36 cellular contexts compared by ENCODE assay signal in genomic region chr5:39702928-39703327, GRCh38.
"Had no signal": no experiment of that assay in that cellular context is flagged by ENCODE, and none has a peak within 500 bp of the region (broad histone marks: within the 10 kb centered on the region; RNA-seq: fewer than 3 reads in every experiment).

No MANE protein-coding gene starts in this region.

- H3K36me3 Mint-ChIP-seq: activated CD4-positive, alpha-beta memory T cell treated with anti-CD3 and anti-CD28 coated beads for 36 hours; activated naive CD4-positive, alpha-beta T cell treated with anti-CD3 and anti-CD28 coated beads, Interleukin-2, amount 50 U/mL, for 72 hours; activated naive CD8-positive, alpha-beta T cell treated with anti-CD3 and anti-CD28 coated beads for 36 hours; brain had no signal

- H3K27ac Mint-ChIP-seq: activated B cell treated with CpG ODN at 0.5 μM for 24 hours; activated CD4-positive, alpha-beta memory T cell treated with anti-CD3 and anti-CD28 coated beads for 36 hours; activated CD4-positive, alpha-beta T cell treated with anti-CD3 and anti-CD28 coated beads, Interleukin-2, amount 10 ng/mL, durations not matched to agents 24 days and 14 days; activated CD8-positive, alpha-beta T cell treated with anti-CD3 and anti-CD28 coated beads for 36 hours; activated naive CD4-positive, alpha-beta T cell treated with anti-CD3 and anti-CD28 coated beads for 36 hours; activated naive CD4-positive, alpha-beta T cell treated with anti-CD3 and anti-CD28 coated beads, Interleukin-2, amount 50 U/mL, for 72 hours; activated naive CD8-positive, alpha-beta T cell treated with anti-CD3 and anti-CD28 coated beads for 36 hours; activated T-cell treated with anti-CD3 and anti-CD28 coated beads, Interleukin-2, amount 50 U/mL, for 72 hours; activated T-helper 1 cell treated with anti-CD3 and anti-CD28 coated beads, Interleukin-12 subunit alpha, Interleukin-12 subunit beta, Interleukin-2, Interleukin-4 antibody, amounts not matched to agents 30 ng/mL and 10 ng/mL and 1 ng/mL, durations not matched to agents 14 hours and 24 hours and 36 hours; activated T-helper 17 cell treated with anti-CD3 and anti-CD28 coated beads, Interleukin-2, amount 50 U/mL, for 72 hours; brain; T-helper 1 cell treated with Interleukin-12 subunit alpha and Interleukin-12 subunit beta and Interleukin-4 antibody, amounts not matched to agents 30 μg/mL and 1 μg/mL, for 36 hours; T-helper 2 cell treated with Interferon-gamma antibody and Interleukin-4, amounts not matched to agents 5 μg/mL and 100 μg/mL, for 36 hours had no signal

- DNase-seq: activated B cell treated with CpG ODN at 0.5 μM for 24 hours; activated CD4-positive, alpha-beta memory T cell treated with anti-CD3 and anti-CD28 coated beads for 36 hours; activated CD4-positive, alpha-beta T cell treated with anti-CD3 and anti-CD28 coated beads for 4 hours; activated CD4-positive, alpha-beta T cell treated with anti-CD3 and anti-CD28 coated beads, Interleukin-2, amount 10 ng/mL, durations not matched to agents 24 days and 14 days; activated CD4-positive, alpha-beta T cell treated with anti-CD3 and anti-CD28 coated beads, Interleukin-2, amount 50 U/mL, for 1 hour; activated CD4-positive, alpha-beta T cell treated with anti-CD3 and anti-CD28 coated beads, Interleukin-2, amount 50 U/mL, for 4 hours; activated CD4-positive, CD25-positive, alpha-beta regulatory T cell treated with anti-CD3 and anti-CD28 coated beads, Interleukin-2, amount 50 U/mL, for 72 hours; activated CD8-positive, alpha-beta memory T cell treated with anti-CD3 and anti-CD28 coated beads, Interleukin-2, amount 50 U/mL, for 4 hours; activated CD8-positive, alpha-beta T cell treated with anti-CD3 and anti-CD28 coated beads for 36 hours; activated effector memory CD4-positive, alpha-beta T cell treated with Interleukin-2 at 50 U/mL for 16 hours; activated gamma-delta T cell treated with Interleukin-2 at 50 U/mL for 16 hours; activated naive CD4-positive, alpha-beta T cell; activated naive CD4-positive, alpha-beta T cell treated with anti-CD3 and anti-CD28 coated beads for 36 hours; activated naive CD4-positive, alpha-beta T cell treated with anti-CD3 and anti-CD28 coated beads, Interleukin-2, amount 50 U/mL, for 16 hours; activated naive CD8-positive, alpha-beta T cell treated with anti-CD3 and anti-CD28 coated beads for 36 hours; activated T-cell treated with anti-CD3 and anti-CD28 coated beads for 4 hours; activated T-cell treated with anti-CD3 and anti-CD28 coated beads, Interleukin-2, amount 50 U/mL, for 1 hour; activated T-cell treated with anti-CD3 and anti-CD28 coated beads, Interleukin-2, amount 50 U/mL, for 4 hours; activated T-cell treated with anti-CD3 and anti-CD28 coated beads, Interleukin-2, amount 50 U/mL, for 72 hours; adrenal gland; amygdala; anterior cingulate cortex; caudate nucleus; cerebellar nuclear complex; T-helper 1 cell; T-helper 2 cell; T-helper 9 cell had no signal

- ATAC-seq: activated CD8-positive, alpha-beta T cell treated with anti-CD3 and anti-CD28 coated beads for 36 hours; activated naive CD4-positive, alpha-beta T cell treated with anti-CD3 and anti-CD28 coated beads, Interleukin-2, amount 50 U/mL, for 72 hours; activated T-cell treated with anti-CD3 and anti-CD28 coated beads, Interleukin-2, amount 50 U/mL, for 4 hours; activated T-cell treated with anti-CD3 and anti-CD28 coated beads, Interleukin-2, amount 50 U/mL, for 72 hours; activated T-helper 17 cell treated with anti-CD3 and anti-CD28 coated beads, Interleukin-2, amount 50 U/mL, for 72 hours had no signal

- FAIRE-seq: bronchial epithelial cell, TTC549 had no signal

- H3K4me3 Mint-ChIP-seq: activated B cell treated with CpG ODN at 0.5 μM for 24 hours; activated CD4-positive, alpha-beta memory T cell treated with anti-CD3 and anti-CD28 coated beads for 36 hours; activated CD4-positive, alpha-beta T cell treated with anti-CD3 and anti-CD28 coated beads, Interleukin-2, amount 10 ng/mL, durations not matched to agents 24 days and 14 days; activated CD8-positive, alpha-beta T cell treated with anti-CD3 and anti-CD28 coated beads for 36 hours; activated naive CD4-positive, alpha-beta T cell treated with anti-CD3 and anti-CD28 coated beads for 36 hours; activated naive CD8-positive, alpha-beta T cell treated with anti-CD3 and anti-CD28 coated beads for 36 hours; activated T-cell treated with anti-CD3 and anti-CD28 coated beads, Interleukin-2, amount 50 U/mL, for 4 hours; activated T-cell treated with anti-CD3 and anti-CD28 coated beads, Interleukin-2, amount 50 U/mL, for 72 hours; activated T-helper 1 cell treated with anti-CD3 and anti-CD28 coated beads, Interleukin-12 subunit alpha, Interleukin-12 subunit beta, Interleukin-2, Interleukin-4 antibody, amounts not matched to agents 30 ng/mL and 10 ng/mL and 1 ng/mL, durations not matched to agents 14 hours and 24 hours and 36 hours; activated T-helper 17 cell treated with anti-CD3 and anti-CD28 coated beads, Interleukin-2, amount 50 U/mL, for 72 hours; brain; central memory CD8-positive, alpha-beta T cell; T-helper 1 cell treated with Interleukin-12 subunit alpha and Interleukin-12 subunit beta and Interleukin-4 antibody, amounts not matched to agents 30 μg/mL and 1 μg/mL, for 36 hours; T-helper 2 cell treated with Interferon-gamma antibody and Interleukin-4, amounts not matched to agents 5 μg/mL and 100 μg/mL, for 36 hours had no signal

- H3K27me3 Mint-ChIP-seq: brain had no signal

- H3K4me1 Mint-ChIP-seq: activated B cell treated with CpG ODN at 0.5 μM for 24 hours; activated CD4-positive, alpha-beta T cell treated with anti-CD3 and anti-CD28 coated beads, Interleukin-2, amount 10 ng/mL, durations not matched to agents 24 days and 14 days; activated naive CD8-positive, alpha-beta T cell treated with anti-CD3 and anti-CD28 coated beads for 36 hours; activated T-helper 17 cell treated with anti-CD3 and anti-CD28 coated beads, Interleukin-2, amount 50 U/mL, for 72 hours; brain; central memory CD8-positive, alpha-beta T cell had no signal

- H3K9me3 Mint-ChIP-seq: activated B cell treated with CpG ODN at 0.5 μM for 24 hours; activated CD4-positive, alpha-beta memory T cell treated with anti-CD3 and anti-CD28 coated beads for 36 hours; activated CD4-positive, alpha-beta T cell treated with anti-CD3 and anti-CD28 coated beads, Interleukin-2, amount 10 ng/mL, durations not matched to agents 24 days and 14 days; activated CD8-positive, alpha-beta T cell treated with anti-CD3 and anti-CD28 coated beads for 36 hours; activated naive CD4-positive, alpha-beta T cell treated with anti-CD3 and anti-CD28 coated beads for 36 hours; activated naive CD4-positive, alpha-beta T cell treated with anti-CD3 and anti-CD28 coated beads, Interleukin-2, amount 50 U/mL, for 72 hours; activated naive CD8-positive, alpha-beta T cell treated with anti-CD3 and anti-CD28 coated beads for 36 hours; activated T-cell treated with anti-CD3 and anti-CD28 coated beads, Interleukin-2, amount 50 U/mL, for 4 hours; activated T-cell treated with anti-CD3 and anti-CD28 coated beads, Interleukin-2, amount 50 U/mL, for 72 hours; activated T-helper 1 cell treated with anti-CD3 and anti-CD28 coated beads, Interleukin-12 subunit alpha, Interleukin-12 subunit beta, Interleukin-2, Interleukin-4 antibody, amounts not matched to agents 30 ng/mL and 10 ng/mL and 1 ng/mL, durations not matched to agents 14 hours and 24 hours and 36 hours; activated T-helper 17 cell treated with anti-CD3 and anti-CD28 coated beads, Interleukin-2, amount 50 U/mL, for 72 hours; brain; central memory CD8-positive, alpha-beta T cell; T-helper 1 cell treated with Interleukin-12 subunit alpha and Interleukin-12 subunit beta and Interleukin-4 antibody, amounts not matched to agents 30 μg/mL and 1 μg/mL, for 36 hours; T-helper 2 cell treated with Interferon-gamma antibody and Interleukin-4, amounts not matched to agents 5 μg/mL and 100 μg/mL, for 36 hours had no signal
